Comparison of ENCODE assay signal across 20 cellular contexts in the genomic region with DNA sequence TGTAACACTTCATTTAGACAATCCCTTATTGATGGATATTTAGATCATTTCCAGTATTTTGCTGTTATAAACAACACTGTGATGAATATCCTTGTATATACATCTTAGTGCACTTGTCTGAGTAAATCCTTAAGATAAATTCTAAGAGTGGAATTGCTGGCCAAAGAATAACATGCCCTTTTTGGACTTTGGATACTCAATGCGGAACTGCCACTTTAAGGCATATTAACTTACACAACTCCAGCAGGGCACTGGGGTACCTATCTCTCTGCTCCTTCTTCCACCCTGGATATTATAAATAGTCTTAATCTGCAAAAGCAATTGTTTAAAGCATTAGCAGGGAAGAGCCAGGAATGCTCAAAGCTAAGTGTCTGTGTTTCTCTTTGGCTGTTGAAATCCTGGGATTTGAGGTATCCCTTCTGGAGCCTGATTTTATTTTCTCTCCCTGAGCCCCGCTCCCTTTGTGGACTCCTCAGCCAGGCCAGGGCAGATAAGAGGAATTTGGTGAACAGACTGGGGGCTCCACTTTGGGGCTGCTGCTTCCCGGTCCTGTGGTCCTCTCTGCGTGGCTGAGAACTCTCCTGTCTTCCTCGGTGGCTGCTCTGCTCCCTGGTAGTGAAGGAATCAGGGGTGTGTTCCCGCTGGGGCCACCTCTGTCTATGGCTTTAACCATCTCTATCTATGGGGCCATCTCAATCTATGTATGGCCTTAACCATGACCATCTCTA.
DNase-seq lines count a peak whose midpoint lies in the region; ATAC-seq and TF ChIP-seq lines count a peak whose summit lies in the region.
"Had no signal": no experiment of that assay in that cellular context is flagged by ENCODE, and none has a peak within 500 bp of the region (broad histone marks: within the 10 kb centered on the region; RNA-seq: fewer than 3 reads in every experiment).

No MANE protein-coding gene starts in this region.

- no peaks in the 10 kb centered on the region for H3K27me3 ChIP-seq in vagina

- peaks cover 5% of the 10 kb centered on the region for H3K27me3 Mint-ChIP-seq in activated CD8-positive, alpha-beta T cell treated with anti-CD3 and anti-CD28 coated beads, Interleukin-2, amount 10 ng/mL, durations not matched to agents 7 days and 5 days (ENCODE audit: low read depth)
- peaks cover 9% of the 10 kb centered on the region for H3K27me3 Mint-ChIP-seq in activated CD8-positive, alpha-beta T cell treated with anti-CD3 and anti-CD28 coated beads for 36 hours

- TF ChIP-seq POLR2A in lower leg skin (IDR thresholded peaks at IDR 0.05) (no peak), vagina (IDR thresholded peaks at IDR 0.05) (no peak)

- H3K27ac ChIP-seq in vagina, result no peak overlapping the region

- H3K9me3 Mint-ChIP-seq in activated CD8-positive, alpha-beta T cell treated with anti-CD3 and anti-CD28 coated beads, Interleukin-2, amount 10 ng/mL, durations not matched to agents 7 days and 5 days (ENCODE audit: insufficient read depth), result peaks cover 5% of the 10 kb centered on the region
- peaks cover 6% of the 10 kb centered on the region for H3K9me3 Mint-ChIP-seq in activated CD8-positive, alpha-beta T cell treated with anti-CD3 and anti-CD28 coated beads for 36 hours

- H3K4me1 Mint-ChIP-seq in activated CD8-positive, alpha-beta T cell treated with anti-CD3 and anti-CD28 coated beads, Interleukin-2, amount 10 ng/mL, durations not matched to agents 7 days and 5 days (ENCODE audit: low read depth), result no peaks in the 10 kb centered on the region
- H3K4me1 Mint-ChIP-seq in activated CD8-positive, alpha-beta T cell treated with anti-CD3 and anti-CD28 coated beads for 36 hours (ENCODE audit: low read depth), result no peaks in the 10 kb centered on the region
- H3K4me1 Mint-ChIP-seq: CD4-positive, alpha-beta memory T cell; IgD-negative memory B cell had no signal

- POLR2A ChIA-PET in activated CD8-positive, alpha-beta T cell treated with anti-CD3 and anti-CD28 coated beads, Interleukin-2, amount 10 ng/mL, durations not matched to agents 7 days and 5 days (lab: Charles Lee), result no interaction called here
- POLR2A ChIA-PET in activated CD8-positive, alpha-beta T cell treated with anti-CD3 and anti-CD28 coated beads for 36 hours (lab: Charles Lee), result no interaction called here

- peaks cover 12% of the 10 kb centered on the region for H3K9me3 ChIP-seq in vagina
- H3K9me3 ChIP-seq: HAP-1 had no signal

- intact Hi-C loops in activated CD8-positive, alpha-beta T cell treated with anti-CD3 and anti-CD28 coated beads for 36 hours (cut with micrococcal nuclease), result no loop called here
- intact Hi-C loops in lower leg skin (cut with DNase I; ENCODE audit: low total_unique reads) (no loop called here), posterior vena cava (cut with DNase I) (no loop called here), vagina (cut with DNase I) (no loop called here), left ventricle myocardium superior (cut with micrococcal nuclease) (no loop called here)

- no peaks in the 10 kb centered on the region for H3K36me3 ChIP-seq in vagina
- H3K36me3 ChIP-seq: HAP-1 had no signal

- DNase-seq in activated CD8-positive, alpha-beta T cell treated with anti-CD3 and anti-CD28 coated beads, Interleukin-2, amount 10 ng/mL, durations not matched to agents 7 days and 5 days, result peak; percentile 9
- DNase-seq in activated CD8-positive, alpha-beta T cell treated with anti-CD3 and anti-CD28 coated beads for 36 hours, result no peak
- DNase-seq in lower leg skin (ENCODE audit: low spot score in 2 of 2) (peak; percentile 12 to 31), posterior vena cava (ENCODE audit: low spot score) (peak; percentile 40), vagina (ENCODE audit: extremely low spot score in 2 of 2) (peak; percentile 56 to 70), DMS153 treated with DMSO at 0.1 percent for 48 hours (lab: John Stamatoyannopoulos, UW; ENCODE audit: unreplicated experiment) (no peak), left ventricle myocardium superior (no peak)
- DNase-seq: 8988T; Calu3; CD4-positive, alpha-beta memory T cell; DMS79; Kasumi-1; MM.1S; NCI-H1092 treated with DMSO at 0.1 percent for 48 hours; NCI-H524 had no signal

- CTCF ChIA-PET in activated CD8-positive, alpha-beta T cell treated with anti-CD3 and anti-CD28 coated beads, Interleukin-2, amount 10 ng/mL, durations not matched to agents 7 days and 5 days (lab: Charles Lee), result no interaction called here
- CTCF ChIA-PET in activated CD8-positive, alpha-beta T cell treated with anti-CD3 and anti-CD28 coated beads for 36 hours (lab: Charles Lee), result no interaction called here

- H3K27ac Mint-ChIP-seq in activated CD8-positive, alpha-beta T cell treated with anti-CD3 and anti-CD28 coated beads, Interleukin-2, amount 10 ng/mL, durations not matched to agents 7 days and 5 days, result no peak overlapping the region
- no peak overlapping the region for H3K27ac Mint-ChIP-seq in activated CD8-positive, alpha-beta T cell treated with anti-CD3 and anti-CD28 coated beads for 36 hours
- H3K27ac Mint-ChIP-seq: CD4-positive, alpha-beta memory T cell; IgD-negative memory B cell had no signal

- no peak for ATAC-seq in activated CD8-positive, alpha-beta T cell treated with anti-CD3 and anti-CD28 coated beads, Interleukin-2, amount 10 ng/mL, durations not matched to agents 7 days and 5 days
- ATAC-seq in activated CD8-positive, alpha-beta T cell treated with anti-CD3 and anti-CD28 coated beads for 36 hours, result no peak
- ATAC-seq in left ventricle myocardium superior (no peak), HG03354 (IDR thresholded peaks at IDR 0.05; ENCODE audit: poor library complexity, severe bottlenecking, unreplicated experiment) (no peak)
- ATAC-seq: Panc1, Right ventricle myocardium inferior had no signal

- H3K4me3 ChIP-seq in lower leg skin (ENCODE audit: low read depth, poor library complexity, severe bottlenecking), result no peak overlapping the region
- H3K4me3 ChIP-seq in vagina, result no peak overlapping the region
- H3K4me3 ChIP-seq: HAP-1 had no signal

- no peaks in the 10 kb centered on the region for H3K4me1 ChIP-seq in vagina
- H3K4me1 ChIP-seq: HAP-1 had no signal

- no peaks in the 10 kb centered on the region for H3K36me3 Mint-ChIP-seq in activated CD8-positive, alpha-beta T cell treated with anti-CD3 and anti-CD28 coated beads, Interleukin-2, amount 10 ng/mL, durations not matched to agents 7 days and 5 days (ENCODE audit: low read depth)
- no peaks in the 10 kb centered on the region for H3K36me3 Mint-ChIP-seq in activated CD8-positive, alpha-beta T cell treated with anti-CD3 and anti-CD28 coated beads for 36 hours (ENCODE audit: low read depth)
- H3K36me3 Mint-ChIP-seq: CD4-positive, alpha-beta memory T cell; IgD-negative memory B cell had no signal

- TF ChIP-seq CTCF in activated CD8-positive, alpha-beta T cell treated with anti-CD3 and anti-CD28 coated beads for 36 hours (IDR thresholded peaks at IDR 0.05), result no peak
- TF ChIP-seq CTCF in lower leg skin (IDR thresholded peaks at IDR 0.05), result no peak
- TF ChIP-seq CTCF in vagina (IDR thresholded peaks at IDR 0.05), result no peak

- no peak overlapping the region for H3K4me3 Mint-ChIP-seq in activated CD8-positive, alpha-beta T cell treated with anti-CD3 and anti-CD28 coated beads, Interleukin-2, amount 10 ng/mL, durations not matched to agents 7 days and 5 days
- H3K4me3 Mint-ChIP-seq in activated CD8-positive, alpha-beta T cell treated with anti-CD3 and anti-CD28 coated beads for 36 hours, result no peak overlapping the region
- H3K4me3 Mint-ChIP-seq: CD4-positive, alpha-beta memory T cell; IgD-negative memory B cell had no signal

- WGBS in lower leg skin, 2 donors, result 88 to 95% methylated on average over 6 of the region's 6 CpGs

Comparison
In these comparisons a context has a peak if more than half of its experiments do, and no peak if none do; other contexts are left out.
1. DNase-seq: peak in activated CD8-positive, alpha-beta T cell treated with anti-CD3 and anti-CD28 coated beads, Interleukin-2, amount 10 ng/mL, durations not matched to agents 7 days and 5 days (single experiment), lower leg skin (2 of 2), posterior vena cava (single experiment) and vagina (2 of 2); none in activated CD8-positive, alpha-beta T cell treated with anti-CD3 and anti-CD28 coated beads for 36 hours (single experiment), DMS153 treated with DMSO at 0.1 percent for 48 hours (single experiment) and left ventricle myocardium superior (single experiment).